ENCODE assay signal across 2 cellular contexts in the genomic region with DNA sequence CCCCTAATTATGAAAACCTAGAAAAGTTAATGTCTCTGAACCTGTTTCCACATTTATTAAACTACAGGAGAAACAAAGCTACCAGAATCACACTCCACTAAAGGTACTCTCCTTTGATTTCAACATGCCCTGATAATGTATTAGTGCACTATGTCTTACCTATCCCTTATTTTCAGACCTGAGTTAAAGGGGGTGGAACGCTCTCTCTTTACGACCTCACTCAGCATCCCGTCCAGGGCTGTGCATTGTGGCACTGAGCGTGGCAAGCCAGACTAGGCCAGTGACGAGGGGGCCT.
TF ChIP-seq lines count a peak whose summit lies in the region.

No MANE protein-coding gene starts in this region.

TF ChIP-seq in A549, 52 proteins besides CTCF, POLR2A, EP300 and RAD21 (continued from another document):
- TF ChIP-seq ATOH8 (CRISPR knock-in tag; IDR thresholded peaks at IDR 0.05; ENCODE audit: low read depth): no peak
- no peak for TF ChIP-seq CEBPB (IDR thresholded peaks at IDR 0.05)
- TF ChIP-seq NR3C1 (IDR thresholded peaks at IDR 0.05): no peak
- TF ChIP-seq RFX5 (IDR thresholded peaks at IDR 0.05): no peak
- TF ChIP-seq NFE2L2 (conservative IDR thresholded peaks at IDR 0.05; ENCODE audit: low read length): no peak
- no peak for TF ChIP-seq HOXB13 (CRISPR knock-in tag; IDR thresholded peaks at IDR 0.05; ENCODE audit: low read depth)
- no peak for TF ChIP-seq E2F6 (IDR thresholded peaks at IDR 0.05; ENCODE audit: borderline replicate concordance, low read depth)

TF ChIP-seq in GM23338, 12 proteins besides CTCF, POLR2A, EP300 and RAD21 (continued from another document):
- TF ChIP-seq ZNF462 (CRISPR knock-in tag; IDR thresholded peaks at IDR 0.05) (no peak), EZH2phosphoT487 (IDR thresholded peaks at IDR 0.05; ENCODE audit: unreplicated experiment) (no peak), CREB1 (CRISPR knock-in tag; IDR thresholded peaks at IDR 0.05; ENCODE audit: low read depth) (no peak), EZH2 (IDR thresholded peaks at IDR 0.05; ENCODE audit: low read depth, unreplicated experiment) (no peak), JUNB (IDR thresholded peaks at IDR 0.05; ENCODE audit: unreplicated experiment) (no peak)
- TF ChIP-seq, protein P1, sequence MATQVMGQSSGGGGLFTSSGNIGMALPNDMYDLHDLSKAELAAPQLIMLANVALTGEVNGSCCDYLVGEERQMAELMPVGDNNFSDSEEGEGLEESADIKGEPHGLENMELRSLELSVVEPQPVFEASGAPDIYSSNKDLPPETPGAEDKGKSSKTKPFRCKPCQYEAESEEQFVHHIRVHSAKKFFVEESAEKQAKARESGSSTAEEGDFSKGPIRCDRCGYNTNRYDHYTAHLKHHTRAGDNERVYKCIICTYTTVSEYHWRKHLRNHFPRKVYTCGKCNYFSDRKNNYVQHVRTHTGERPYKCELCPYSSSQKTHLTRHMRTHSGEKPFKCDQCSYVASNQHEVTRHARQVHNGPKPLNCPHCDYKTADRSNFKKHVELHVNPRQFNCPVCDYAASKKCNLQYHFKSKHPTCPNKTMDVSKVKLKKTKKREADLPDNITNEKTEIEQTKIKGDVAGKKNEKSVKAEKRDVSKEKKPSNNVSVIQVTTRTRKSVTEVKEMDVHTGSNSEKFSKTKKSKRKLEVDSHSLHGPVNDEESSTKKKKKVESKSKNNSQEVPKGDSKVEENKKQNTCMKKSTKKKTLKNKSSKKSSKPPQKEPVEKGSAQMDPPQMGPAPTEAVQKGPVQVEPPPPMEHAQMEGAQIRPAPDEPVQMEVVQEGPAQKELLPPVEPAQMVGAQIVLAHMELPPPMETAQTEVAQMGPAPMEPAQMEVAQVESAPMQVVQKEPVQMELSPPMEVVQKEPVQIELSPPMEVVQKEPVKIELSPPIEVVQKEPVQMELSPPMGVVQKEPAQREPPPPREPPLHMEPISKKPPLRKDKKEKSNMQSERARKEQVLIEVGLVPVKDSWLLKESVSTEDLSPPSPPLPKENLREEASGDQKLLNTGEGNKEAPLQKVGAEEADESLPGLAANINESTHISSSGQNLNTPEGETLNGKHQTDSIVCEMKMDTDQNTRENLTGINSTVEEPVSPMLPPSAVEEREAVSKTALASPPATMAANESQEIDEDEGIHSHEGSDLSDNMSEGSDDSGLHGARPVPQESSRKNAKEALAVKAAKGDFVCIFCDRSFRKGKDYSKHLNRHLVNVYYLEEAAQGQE (IDR thresholded peaks at IDR 0.05; ENCODE audit: unreplicated experiment): no peak
- TF ChIP-seq, protein P2, sequence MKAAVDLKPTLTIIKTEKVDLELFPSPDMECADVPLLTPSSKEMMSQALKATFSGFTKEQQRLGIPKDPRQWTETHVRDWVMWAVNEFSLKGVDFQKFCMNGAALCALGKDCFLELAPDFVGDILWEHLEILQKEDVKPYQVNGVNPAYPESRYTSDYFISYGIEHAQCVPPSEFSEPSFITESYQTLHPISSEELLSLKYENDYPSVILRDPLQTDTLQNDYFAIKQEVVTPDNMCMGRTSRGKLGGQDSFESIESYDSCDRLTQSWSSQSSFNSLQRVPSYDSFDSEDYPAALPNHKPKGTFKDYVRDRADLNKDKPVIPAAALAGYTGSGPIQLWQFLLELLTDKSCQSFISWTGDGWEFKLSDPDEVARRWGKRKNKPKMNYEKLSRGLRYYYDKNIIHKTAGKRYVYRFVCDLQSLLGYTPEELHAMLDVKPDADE (IDR thresholded peaks at IDR 0.05): no peak
TF ChIP-seq in GM23338: peak in this region for 0.
